22 cellular contexts compared by ENCODE assay signal in the genomic region with DNA sequence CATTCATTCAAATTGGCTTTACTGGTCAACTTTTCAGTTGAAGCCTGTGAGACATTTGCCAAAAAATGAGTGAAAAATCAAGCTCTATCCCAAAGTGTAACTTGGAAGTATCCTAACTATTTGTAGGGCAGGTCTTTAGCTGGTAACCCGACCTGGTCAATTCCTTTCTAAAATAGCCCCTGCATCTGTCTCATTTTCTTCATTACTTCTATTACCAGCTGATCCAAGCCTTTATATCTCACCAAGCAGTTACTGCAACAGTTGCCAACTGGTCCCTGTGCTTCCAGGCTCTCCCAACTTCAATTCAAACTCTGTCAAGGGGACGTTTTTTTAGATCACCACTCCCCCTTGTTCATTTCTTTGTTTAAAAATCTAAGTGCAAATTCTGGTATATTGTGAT.
"Had no signal": no experiment of that assay in that cellular context is flagged by ENCODE, and none has a peak within 500 bp of the region (broad histone marks: within the 10 kb centered on the region; RNA-seq: fewer than 3 reads in every experiment).

No MANE protein-coding gene starts in this region.

- ATAC-seq: effector memory CD8-positive, alpha-beta T cell; gastroesophageal sphincter; left cardiac atrium; lower lobe of right lung; naive thymus-derived CD4-positive, alpha-beta T cell; sciatic nerve had no signal

- H3K4me1 ChIP-seq: left ventricle myocardium inferior, lower lobe of right lung, parathyroid adenoma, transverse colon had no signal

- H2AFZ ChIP-seq: parathyroid adenoma had no signal

- H3K4me3 ChIP-seq: esophagus muscularis mucosa, gastroesophageal sphincter, left ventricle myocardium inferior, lower lobe of right lung, skin epidermis, stomach, thoracic aorta, transverse colon had no signal

- H3K79me2 ChIP-seq: parathyroid adenoma had no signal

- H3K9me3 ChIP-seq: esophagus muscularis mucosa, gastroesophageal sphincter, left ventricle myocardium inferior, lower lobe of right lung, stomach, thoracic aorta, transverse colon had no signal

- H3K27me3 ChIP-seq: esophagus muscularis mucosa, gastroesophageal sphincter, stomach, transverse colon had no signal

- H3K27ac ChIP-seq: epithelial cell of prostate, esophagus muscularis mucosa, gastroesophageal sphincter, left ventricle myocardium inferior, lower lobe of right lung, parathyroid adenoma, skin epidermis, stomach, transverse colon had no signal

- H3K9ac ChIP-seq: parathyroid adenoma had no signal

- DNase-seq: effector memory CD8-positive, alpha-beta T cell; foreskin fibroblast; immature natural killer cell; kidney; left cardiac atrium; left ventricle myocardium inferior; lower lobe of right lung; midbrain; naive thymus-derived CD4-positive, alpha-beta T cell; occipital lobe; stimulated activated CD4-positive, alpha-beta T cell treated with anti-CD3 and anti-CD28 coated beads, Interleukin-2, amount 100 ng/mL, for 24 hours; stimulated activated naive CD4-positive, alpha-beta T cell; stomach; substantia nigra; transverse colon had no signal

- H3K36me3 ChIP-seq: esophagus muscularis mucosa, gastroesophageal sphincter, left ventricle myocardium inferior, lower lobe of right lung, stomach, thoracic aorta, transverse colon had no signal
